ENCODE assay signal across 1 cellular context in genomic region chr11:70637949-70638598, GRCh38.
TF ChIP-seq lines count a peak whose summit lies in the region.

No MANE protein-coding gene starts in this region.

TF ChIP-seq in H1, 55 proteins besides CTCF, POLR2A, EP300 and RAD21:
- no peak for TF ChIP-seq CHD7 (IDR thresholded peaks at IDR 0.05; ENCODE audit: insufficient replicate concordance, low read length)
- TF ChIP-seq SIX5 (IDR thresholded peaks at IDR 0.05; ENCODE audit: low read depth, low read length): no peak
- no peak for TF ChIP-seq TCF12 (IDR thresholded peaks at IDR 0.05; ENCODE audit: low read depth, low read length)
- TF ChIP-seq SRF (IDR thresholded peaks at IDR 0.05; ENCODE audit: low read depth, low read length): no peak
- no peak for TF ChIP-seq TAF1 (IDR thresholded peaks at IDR 0.05; ENCODE audit: low read depth, low read length)
- TF ChIP-seq POLR2AphosphoS5 (IDR thresholded peaks at IDR 0.05; ENCODE audit: low read depth, low read length): no peak
- TF ChIP-seq SUZ12 (IDR thresholded peaks at IDR 0.05; ENCODE audit: low read length): no peak
- no peak for TF ChIP-seq RNF2 (IDR thresholded peaks at IDR 0.05; ENCODE audit: borderline replicate concordance, low read depth, low read length, missing control alignments, poor library complexity, severe bottlenecking)
- TF ChIP-seq SP2 (IDR thresholded peaks at IDR 0.05; ENCODE audit: low read length): no peak
- no peak for TF ChIP-seq CBX8 (IDR thresholded peaks at IDR 0.05; ENCODE audit: borderline replicate concordance, low read depth, low read length)
- no peak for TF ChIP-seq NRF1 (IDR thresholded peaks at IDR 0.05; ENCODE audit: low read depth, low read length)
- no peak for TF ChIP-seq NANOG (IDR thresholded peaks at IDR 0.05; ENCODE audit: insufficient read depth, low read depth, low read length, poor library complexity, severe bottlenecking)
- TF ChIP-seq HDAC2 (IDR thresholded peaks at IDR 0.05; ENCODE audit: borderline replicate concordance in 1 of 2, low read depth in 2 of 2, low read length in 2 of 2): no peak
- TF ChIP-seq ATF2 (IDR thresholded peaks at IDR 0.05; ENCODE audit: low read length): no peak
- TF ChIP-seq SP4 (IDR thresholded peaks at IDR 0.05; ENCODE audit: low read length): no peak
- TF ChIP-seq FOSL1 (IDR thresholded peaks at IDR 0.05; ENCODE audit: insufficient read depth, low read depth, low read length): no peak
